ENCODE assay signal across 1 cellular context in genomic region chr2:27771548-27772335, GRCh38.
TF ChIP-seq lines count a peak whose summit lies in the region.

TSS of gene MRPL33 (plus strand) at chr2:27771719. CDS start at chr2:27771778, 59 bp downstream.

TF ChIP-seq in K562, 482 proteins besides CTCF, POLR2A, EP300 and RAD21 (continued from another document and continues in another):
- peak; percentile 99 for TF ChIP-seq ZBTB40 (IDR thresholded peaks at IDR 0.05)
- no peak for TF ChIP-seq ZBTB40 (CRISPR knock-in tag; IDR thresholded peaks at IDR 0.05)
- TF ChIP-seq RUNX1 (IDR thresholded peaks at IDR 0.05; ENCODE audit: low read depth) = no peak
- TF ChIP-seq ZNF511 (CRISPR knock-in tag; IDR thresholded peaks at IDR 0.05) = peak; percentile 47; the same call in 1 of the 2 replicates
- no peak for TF ChIP-seq ATF4 (CRISPR knock-in tag; IDR thresholded peaks at IDR 0.05)
- no peak; the same call in 1 of the 2 replicates for TF ChIP-seq CBFB (CRISPR knock-in tag; IDR thresholded peaks at IDR 0.05)
- TF ChIP-seq CCNT2 (IDR thresholded peaks at IDR 0.05; ENCODE audit: borderline replicate concordance, extremely low read depth, insufficient read length, low read depth, low read length) = peak; percentile 64
- no peak for TF ChIP-seq ATF2 (CRISPR knock-in tag; IDR thresholded peaks at IDR 0.05)
- peak; percentile 81 for TF ChIP-seq HCFC1 (IDR thresholded peaks at IDR 0.05; ENCODE audit: low read depth, low read length)
- no peak; the same call in 1 of the 2 replicates for TF ChIP-seq POLR2H (tag; IDR thresholded peaks at IDR 0.05; ENCODE audit: low read depth)
- TF ChIP-seq ZNF311 (CRISPR knock-in tag; IDR thresholded peaks at IDR 0.05) = no peak
- TF ChIP-seq KLF16 (IDR thresholded peaks at IDR 0.05) = no peak
- TF ChIP-seq ETS1 (conservative IDR thresholded peaks at IDR 0.05; ENCODE audit: control insufficient read depth, low read depth, low read length) = peak; percentile 56; the same call in 1 of the 2 replicates
- TF ChIP-seq SIN3B (IDR thresholded peaks at IDR 0.05; ENCODE audit: low read depth) = peak; percentile 87
- TF ChIP-seq ADNP (tag; IDR thresholded peaks at IDR 0.05) = no peak
- TF ChIP-seq VEZF1 (CRISPR knock-in tag; IDR thresholded peaks at IDR 0.05) = peak; percentile 78
- no peak for TF ChIP-seq ZNF609 (CRISPR knock-in tag; IDR thresholded peaks at IDR 0.05; ENCODE audit: borderline replicate concordance)
- no peak for TF ChIP-seq MEF2D (tag; conservative IDR thresholded peaks at IDR 0.05; ENCODE audit: low read depth)
- TF ChIP-seq EHMT2 (IDR thresholded peaks at IDR 0.05) = peak; percentile 93
- no peak for TF ChIP-seq NCOA6 (IDR thresholded peaks at IDR 0.05)
- no peak for TF ChIP-seq GTF2A2 (tag; IDR thresholded peaks at IDR 0.05)
- no peak for TF ChIP-seq ZNF668 (CRISPR knock-in tag; IDR thresholded peaks at IDR 0.05)
- no peak for TF ChIP-seq MAFG (tag; conservative IDR thresholded peaks at IDR 0.05)
- TF ChIP-seq HDAC1 (IDR thresholded peaks at IDR 0.05) = peak in 1 of 2 experiments; percentile 89; a peak in 2 of 4 replicates
- peak; percentile 85; the same call in 1 of the 2 replicates for TF ChIP-seq ZBTB17 (CRISPR knock-in tag; IDR thresholded peaks at IDR 0.05)
- peak; percentile 65; the same call in 1 of the 2 replicates for TF ChIP-seq PHB (CRISPR knock-in tag; IDR thresholded peaks at IDR 0.05)
- no peak for TF ChIP-seq SAFB (IDR thresholded peaks at IDR 0.05; ENCODE audit: borderline replicate concordance, low read depth, low read length)
- peak; percentile 55; the same call in 1 of the 2 replicates for TF ChIP-seq SMAD3 (CRISPR knock-in tag; conservative IDR thresholded peaks at IDR 0.05)
- no peak for TF ChIP-seq MIER1 (IDR thresholded peaks at IDR 0.05; ENCODE audit: low read depth)
- TF ChIP-seq FOS (IDR thresholded peaks at IDR 0.05; ENCODE audit: extremely low read depth, insufficient read length) = no peak
- no peak for TF ChIP-seq YBX1 (IDR thresholded peaks at IDR 0.05)
